8 cellular contexts compared by ENCODE assay signal in genomic region chr16:714558-715447, GRCh38. TPM values are rescaled to one million over a fixed set of nuclear protein-coding genes. Genes with fewer than 3 reads are reported as not detected.
A peak's percentile ranks its signal among the peaks of the same experiment; 100 is the strongest.
DNase-seq lines count a peak whose midpoint lies in the region; ATAC-seq and TF ChIP-seq lines count a peak whose summit lies in the region.

METRN (plus strand) TSS chr16:715118; CDS start chr16:715290, 172 bp downstream.

- H3K9ac ChIP-seq in BLaER1 (peak within 1 kb of the TSS; percentile 73), HUES64 (ENCODE audit: low read depth, low read length) (peak within 1 kb of the TSS; percentile 57), neural cell (ENCODE audit: low read length) (peak within 1 kb of the TSS; percentile 51)

- H3K27me3 ChIP-seq in BLaER1 (peaks cover 54% of the 10 kb centered on the region), HUES64 (ENCODE audit: insufficient read depth, low read length) (peaks cover 53% of the 10 kb centered on the region), SJSA1 (replicated peaks) (peaks cover 12% of the 10 kb centered on the region), neural cell (ENCODE audit: insufficient read depth, low read depth, low read length) (no peaks in the 10 kb centered on the region)

- H3K79me2 ChIP-seq in neural cell (replicated peaks; ENCODE audit: insufficient read depth, low read length), result peaks cover 21% of the 10 kb centered on the region

- H3K4me1 ChIP-seq in BLaER1 (peaks cover 78% of the 10 kb centered on the region), HUES64 (ENCODE audit: insufficient read depth, low read length) (peaks cover 13% of the 10 kb centered on the region; the same call in 1 of the 2 replicates), SJSA1 (replicated peaks) (peaks cover 38% of the 10 kb centered on the region)

- no peaks in the 10 kb centered on the region for H3K36me3 ChIP-seq in BLaER1
- no peaks in the 10 kb centered on the region for H3K36me3 ChIP-seq in HUES64 (ENCODE audit: insufficient read depth, low read length)
- peaks cover 3% of the 10 kb centered on the region; the same call in 1 of the 2 replicates for H3K36me3 ChIP-seq in SJSA1
- no peaks in the 10 kb centered on the region for H3K36me3 ChIP-seq in neural cell (ENCODE audit: insufficient read depth, low read length)

- TF ChIP-seq CTCF in fibroblast of villous mesenchyme (IDR thresholded peaks at IDR 0.05; ENCODE audit: insufficient read depth, low read depth, low read length), result no peak
- TF ChIP-seq CTCF in neural cell (IDR thresholded peaks at IDR 0.05; ENCODE audit: poor library complexity, severe bottlenecking), result no peak

- 10% methylated on average over 104 of the region's 104 CpGs for WGBS in HUES64

- peaks cover 5% of the 10 kb centered on the region for H3F3A ChIP-seq in neural cell (ENCODE audit: insufficient read depth, low read length, poor library complexity, severe bottlenecking)

- peaks cover 61% of the 10 kb centered on the region for H4K20me1 ChIP-seq in BLaER1
- H4K20me1 ChIP-seq in neural cell (ENCODE audit: insufficient read depth), result no peaks in the 10 kb centered on the region

- H3K4me3 ChIP-seq in BLaER1, result peak within 1 kb of the TSS; percentile 85
- H3K4me3 ChIP-seq in HUES64 (ENCODE audit: low read length), result peak within 1 kb of the TSS; percentile 66
- peak within 1 kb of the TSS; percentile 62 for H3K4me3 ChIP-seq in SJSA1
- peak within 1 kb of the TSS; percentile 66 for H3K4me3 ChIP-seq in fibroblast of villous mesenchyme (ENCODE audit: low read depth, low read length)
- H3K4me3 ChIP-seq in neural cell (ENCODE audit: low read length), result peak within 1 kb of the TSS; percentile 61

- no peak within 1 kb of the TSS for H2AFZ ChIP-seq in neural cell (ENCODE audit: low read depth, low read length)

- no peak for TF ChIP-seq RAD21 in neural cell (conservative IDR thresholded peaks at IDR 0.05)

- no peaks in the 10 kb centered on the region for H3K36me3 Mint-ChIP-seq in stimulated activated naive CD8-positive, alpha-beta T cell treated with anti-CD3 and anti-CD28 coated beads, Interleukin-15, Interleukin-2, amounts not matched to agents 100 ng/mL and 50 ng/mL, for 24 hours (ENCODE audit: low read depth)

- DNase-seq in SJSA1 (ENCODE audit: low read depth in 1 of 2, low spot score in 2 of 2), result peak; percentile 84 to 92
- DNase-seq in activated gamma-delta T cell treated with Interleukin-2 at 50 U/mL for 16 hours, result peak; percentile 90
- DNase-seq in fibroblast of villous mesenchyme (ENCODE audit: low read depth), result peak; percentile 87

- peaks cover 19% of the 10 kb centered on the region for H3K4me1 Mint-ChIP-seq in stimulated activated naive CD8-positive, alpha-beta T cell treated with anti-CD3 and anti-CD28 coated beads, Interleukin-15, Interleukin-2, amounts not matched to agents 100 ng/mL and 50 ng/mL, for 24 hours (ENCODE audit: low read depth)

- H3K4me3 Mint-ChIP-seq in stimulated activated naive CD8-positive, alpha-beta T cell treated with anti-CD3 and anti-CD28 coated beads, Interleukin-15, Interleukin-2, amounts not matched to agents 100 ng/mL and 50 ng/mL, for 24 hours, result peak within 1 kb of the TSS; percentile 67

- H3K27ac Mint-ChIP-seq in stimulated activated naive CD8-positive, alpha-beta T cell treated with anti-CD3 and anti-CD28 coated beads, Interleukin-15, Interleukin-2, amounts not matched to agents 100 ng/mL and 50 ng/mL, for 24 hours, result no peak within 1 kb of the TSS

- H3K9me3 ChIP-seq in BLaER1 (no peaks in the 10 kb centered on the region), HUES64 (ENCODE audit: insufficient read depth, low read depth, low read length) (no peaks in the 10 kb centered on the region), SJSA1 (replicated peaks) (peaks cover 3% of the 10 kb centered on the region; the same call in 1 of the 2 replicates), neural cell (ENCODE audit: low read length) (no peaks in the 10 kb centered on the region)

- H3K27ac ChIP-seq in BLaER1, result peak within 1 kb of the TSS; percentile 20; the same call in 1 of the 2 replicates
- no peak within 1 kb of the TSS for H3K27ac ChIP-seq in HUES64 (ENCODE audit: low read depth, low read length)
- no peak within 1 kb of the TSS for H3K27ac ChIP-seq in SJSA1
- peak within 1 kb of the TSS; percentile 58 for H3K27ac ChIP-seq in neural cell (ENCODE audit: low read length)

- H3K27me3 Mint-ChIP-seq in stimulated activated naive CD8-positive, alpha-beta T cell treated with anti-CD3 and anti-CD28 coated beads, Interleukin-15, Interleukin-2, amounts not matched to agents 100 ng/mL and 50 ng/mL, for 24 hours, result peaks cover 18% of the 10 kb centered on the region

- H3K9me2 ChIP-seq in neural cell (ENCODE audit: insufficient read depth, low read length), result no peaks in the 10 kb centered on the region

- H3K4me2 ChIP-seq in BLaER1, result peak within 1 kb of the TSS; percentile 100
- peak within 1 kb of the TSS; percentile 59 for H3K4me2 ChIP-seq in neural cell (ENCODE audit: low read length)

- no peak for TF ChIP-seq EP300 in neural cell (conservative IDR thresholded peaks at IDR 0.05; ENCODE audit: poor library complexity, severe bottlenecking)

- H3K9me3 Mint-ChIP-seq in stimulated activated naive CD8-positive, alpha-beta T cell treated with anti-CD3 and anti-CD28 coated beads, Interleukin-15, Interleukin-2, amounts not matched to agents 100 ng/mL and 50 ng/mL, for 24 hours, result no peaks in the 10 kb centered on the region

- peak; percentile 69 for ATAC-seq in GM19372 (IDR thresholded peaks at IDR 0.05; ENCODE audit: low read depth, unreplicated experiment)

TF ChIP-seq in neural cell, 6 proteins besides CTCF, POLR2A, EP300 and RAD21:
- TF ChIP-seq, protein P1, sequence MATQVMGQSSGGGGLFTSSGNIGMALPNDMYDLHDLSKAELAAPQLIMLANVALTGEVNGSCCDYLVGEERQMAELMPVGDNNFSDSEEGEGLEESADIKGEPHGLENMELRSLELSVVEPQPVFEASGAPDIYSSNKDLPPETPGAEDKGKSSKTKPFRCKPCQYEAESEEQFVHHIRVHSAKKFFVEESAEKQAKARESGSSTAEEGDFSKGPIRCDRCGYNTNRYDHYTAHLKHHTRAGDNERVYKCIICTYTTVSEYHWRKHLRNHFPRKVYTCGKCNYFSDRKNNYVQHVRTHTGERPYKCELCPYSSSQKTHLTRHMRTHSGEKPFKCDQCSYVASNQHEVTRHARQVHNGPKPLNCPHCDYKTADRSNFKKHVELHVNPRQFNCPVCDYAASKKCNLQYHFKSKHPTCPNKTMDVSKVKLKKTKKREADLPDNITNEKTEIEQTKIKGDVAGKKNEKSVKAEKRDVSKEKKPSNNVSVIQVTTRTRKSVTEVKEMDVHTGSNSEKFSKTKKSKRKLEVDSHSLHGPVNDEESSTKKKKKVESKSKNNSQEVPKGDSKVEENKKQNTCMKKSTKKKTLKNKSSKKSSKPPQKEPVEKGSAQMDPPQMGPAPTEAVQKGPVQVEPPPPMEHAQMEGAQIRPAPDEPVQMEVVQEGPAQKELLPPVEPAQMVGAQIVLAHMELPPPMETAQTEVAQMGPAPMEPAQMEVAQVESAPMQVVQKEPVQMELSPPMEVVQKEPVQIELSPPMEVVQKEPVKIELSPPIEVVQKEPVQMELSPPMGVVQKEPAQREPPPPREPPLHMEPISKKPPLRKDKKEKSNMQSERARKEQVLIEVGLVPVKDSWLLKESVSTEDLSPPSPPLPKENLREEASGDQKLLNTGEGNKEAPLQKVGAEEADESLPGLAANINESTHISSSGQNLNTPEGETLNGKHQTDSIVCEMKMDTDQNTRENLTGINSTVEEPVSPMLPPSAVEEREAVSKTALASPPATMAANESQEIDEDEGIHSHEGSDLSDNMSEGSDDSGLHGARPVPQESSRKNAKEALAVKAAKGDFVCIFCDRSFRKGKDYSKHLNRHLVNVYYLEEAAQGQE (IDR thresholded peaks at IDR 0.05; ENCODE audit: borderline replicate concordance), result no peak
- peak; percentile 8 for TF ChIP-seq MXI1 (conservative IDR thresholded peaks at IDR 0.05; ENCODE audit: poor library complexity, severe bottlenecking)

RNA-seq across cellular contexts. Expression of gene METRN, which starts in this region (rescaled TPM):
- polyA plus RNA-seq in HUES64 (2013, experiment 1 of 2), result 26.8 TPM
- polyA plus RNA-seq in HUES64 (2013, experiment 2 of 2), result 45.5 TPM
- total RNA-seq in SJSA1 (2014; rRNA removed; shearing (Covaris generic)), result 75.5 and 99.3 TPM in 2 replicates
- 39.3 and 44.5 TPM in 2 replicates for total RNA-seq in fibroblast of villous mesenchyme
- 37.6 and 56.1 TPM in 2 replicates for polyA plus RNA-seq in neural cell
- 16.4 and 20.0 TPM in 2 replicates for polyA minus RNA-seq in neural cell

Comparison
In these comparisons a context has a peak if more than half of its experiments do, and no peak if none do; other contexts are left out.
1. H3K27ac ChIP-seq: peak in BLaER1 (single experiment) and neural cell (single experiment); none in HUES64 (single experiment) and SJSA1 (single experiment).
2. Peak in every context shown above with its lines, with median percentiles within 50 percentile points of each other: H3K4me3 ChIP-seq, H3K9ac ChIP-seq and DNase-seq.